26 cellular contexts compared by ENCODE assay signal in genomic region chr3:24523988-24524727, GRCh38. TPM values are rescaled to one million over a fixed set of nuclear protein-coding genes. Genes with fewer than 3 reads are reported as not detected.
DNase-seq lines count a peak whose midpoint lies in the region; ATAC-seq, FAIRE-seq and TF ChIP-seq lines count a peak whose summit lies in the region.
"Had no signal": no experiment of that assay in that cellular context is flagged by ENCODE, and none has a peak within 500 bp of the region (broad histone marks: within the 10 kb centered on the region; RNA-seq: fewer than 3 reads in every experiment).

No MANE protein-coding gene starts in this region.

- no peak overlapping the region for H3K4me2 ChIP-seq in K562 (ENCODE audit: insufficient read depth, low read length)
- no peak overlapping the region for H3K4me2 ChIP-seq in neuronal stem cell (ENCODE audit: insufficient read depth, low read length, poor library complexity, severe bottlenecking)

- no peak overlapping the region for H2AK5ac ChIP-seq in neuronal stem cell (ENCODE audit: low read depth, low read length)

- H3K36me3 ChIP-seq in K562 (ENCODE audit: control insufficient read depth, insufficient read depth, low read length) (no peaks in the 10 kb centered on the region), neuronal stem cell (replicated peaks in 1 of 2; ENCODE audit: control insufficient read depth in 2 of 2, insufficient read depth in 2 of 2, low read length in 2 of 2) (no peaks in the 10 kb centered on the region)
- H3K36me3 ChIP-seq: SJSA1, upper lobe of right lung had no signal

- H3K4me1 Mint-ChIP-seq in osteocyte (ENCODE audit: unreplicated experiment) = peaks cover 16% of the 10 kb centered on the region
- H3K4me1 Mint-ChIP-seq in WTC11 = peaks cover 31% of the 10 kb centered on the region
- H3K4me1 Mint-ChIP-seq: T-helper 17 cell had no signal

- H3K23ac ChIP-seq in neuronal stem cell (ENCODE audit: low read depth, low read length, poor library complexity) = no peak overlapping the region

- H3K9ac ChIP-seq in K562 (ENCODE audit: insufficient read depth in 1 of 2, low read depth in 2 of 2, low read length in 2 of 2) (no peak overlapping the region), neuronal stem cell (ENCODE audit: low read depth, low read length, poor library complexity) (no peak overlapping the region)

- H2BK120ac ChIP-seq in neuronal stem cell (ENCODE audit: low read depth, low read length) = no peak overlapping the region

- no peak for TF ChIP-seq RAD21 in K562 (CRISPR knock-in tag; conservative IDR thresholded peaks at IDR 0.05 in 1 of 2, IDR thresholded peaks at IDR 0.05 in 1 of 2)

- no peak overlapping the region for H3K4ac ChIP-seq in neuronal stem cell (ENCODE audit: low read length)

- H4K20me1 ChIP-seq in K562 (replicated peaks; ENCODE audit: control insufficient read depth, insufficient read depth, low read length) = no peaks in the 10 kb centered on the region

- H3K9me1 ChIP-seq in K562 (ENCODE audit: control insufficient read depth, insufficient read depth, low read length) = no peaks in the 10 kb centered on the region

- POLR2A ChIA-PET in K562 (lab: Yijun Ruan, JAX) = interaction anchor here (0.6 kb wide), 1 partner anchor 609 kb away, joined by 3 read pairs; no protein-coding TSS in a partner anchor
- POLR2A ChIA-PET in WTC11 (lab: Charles Lee) = no interaction called here

- no peaks in the 10 kb centered on the region for H3K36me3 Mint-ChIP-seq in osteocyte (ENCODE audit: unreplicated experiment)
- H3K36me3 Mint-ChIP-seq in WTC11 = no peaks in the 10 kb centered on the region
- H3K36me3 Mint-ChIP-seq: memory B cell, naive B cell had no signal

- 13% methylated on average over 3 of the region's 3 CpGs for WGBS in K562 (ENCODE audit: insufficient coverage, low coverage, missing lambda C conversion rate)
- no CpG with 5 or more reads among the region's 3 CpGs for WGBS in neuronal stem cell (ENCODE audit: extremely low coverage in 2 of 2, insufficient read length in 2 of 2, insufficient replicate concordance in 1 of 2), 2 donors

- H3K4me1 ChIP-seq in K562 (replicated peaks in 1 of 2; ENCODE audit: control insufficient read depth in 2 of 2, insufficient read depth in 2 of 2, low read length in 2 of 2) (peaks cover 24 to 28% of the 10 kb centered on the region in 2 experiments), neuronal stem cell (ENCODE audit: control insufficient read depth in 2 of 2, insufficient read depth in 1 of 2, low read depth in 1 of 2, low read length in 2 of 2) (peaks cover 0 to 5% of the 10 kb centered on the region in 2 donors)

- intact Hi-C loops in K562 (cut with micrococcal nuclease) = loop anchor here (10.0 kb wide), 1 partner anchor 121 kb away; no protein-coding TSS in a partner anchor

- no peak for TF ChIP-seq POLR2A in K562 (conservative IDR thresholded peaks at IDR 0.05)

- H4K8ac ChIP-seq in neuronal stem cell (ENCODE audit: low read depth, low read length) = no peak overlapping the region

- no peaks in the 10 kb centered on the region for H3K9me3 Mint-ChIP-seq in osteocyte (ENCODE audit: unreplicated experiment)
- no peaks in the 10 kb centered on the region for H3K9me3 Mint-ChIP-seq in WTC11
- H3K9me3 Mint-ChIP-seq: activated naive CD4-positive, alpha-beta T cell treated with anti-CD3 and anti-CD28 coated beads, Interleukin-2, amount 50 U/mL, for 24 hours; memory B cell; naive B cell had no signal

- no peak overlapping the region for H3K18ac ChIP-seq in neuronal stem cell (ENCODE audit: low read length)

- no peak overlapping the region for H4K91ac ChIP-seq in neuronal stem cell (ENCODE audit: low read depth, low read length, poor library complexity)

- in situ Hi-C loops in K562 (cut with MboI) = no loop called here

- DNase-seq in A172 (ENCODE audit: low spot score) = peak; percentile 37
- peak; percentile 75 for DNase-seq in LoVo (ENCODE audit: low spot score)
- no peak for DNase-seq in K562 (ENCODE audit: extremely low read depth in 1 of 4, low spot score in 3 of 4)
- DNase-seq in left lobe of liver (ENCODE audit: low spot score) = no peak
- no peak for DNase-seq in neuronal stem cell (ENCODE audit: low spot score)
- DNase-seq in osteocyte (ENCODE audit: extremely low spot score, unreplicated experiment) = no peak
- DNase-seq in WTC11 (ENCODE audit: low spot score) = no peak
- no peak for DNase-seq in DMS 273 (lab: John Stamatoyannopoulos, UW; ENCODE audit: unreplicated experiment)
- DNase-seq: 8988T; activated CD4-positive, alpha-beta T cell treated with anti-CD3 and anti-CD28 coated beads, Interleukin-2, amount 50 U/mL, for 1 hour; anterior cingulate cortex; DND-41; KG1; MV-4-11; naive B cell; NCI-H1694; NCI-H2171 treated with DMSO at 0.1 percent for 48 hours; right cardiac atrium; T-helper 17 cell; upper lobe of right lung had no signal

- no peaks in the 10 kb centered on the region for H3K9me3 ChIP-seq in K562 (replicated peaks; ENCODE audit: control insufficient read depth, insufficient read depth, low read depth, low read length)
- peaks cover 0 to 2% of the 10 kb centered on the region in 2 donors for H3K9me3 ChIP-seq in neuronal stem cell (replicated peaks in 1 of 2; ENCODE audit: control insufficient read depth in 2 of 2, insufficient read depth in 1 of 2, low read depth in 1 of 2, low read length in 2 of 2)
- H3K9me3 ChIP-seq: SJSA1, upper lobe of right lung had no signal

- H3K27ac ChIP-seq in K562 (ENCODE audit: extremely low read depth, low read depth, low read length) (no peak overlapping the region), neuronal stem cell (replicated peaks; ENCODE audit: low read length) (no peak overlapping the region)
- H3K27ac ChIP-seq: SJSA1, upper lobe of right lung had no signal

- H2AFZ ChIP-seq in K562 (ENCODE audit: low read depth, low read length) = no peak overlapping the region
- no peak overlapping the region for H2AFZ ChIP-seq in neuronal stem cell (ENCODE audit: low read length)

- no peaks in the 10 kb centered on the region for H3K79me1 ChIP-seq in neuronal stem cell (ENCODE audit: low read depth, low read length)

- no peaks in the 10 kb centered on the region for H3K27me3 Mint-ChIP-seq in osteocyte (ENCODE audit: unreplicated experiment)
- H3K27me3 Mint-ChIP-seq in WTC11 (ENCODE audit: low read depth) = peaks cover 52% of the 10 kb centered on the region

- no peak overlapping the region for H2BK12ac ChIP-seq in neuronal stem cell (ENCODE audit: low read length)

- H2BK15ac ChIP-seq in neuronal stem cell (ENCODE audit: low read length) = no peak overlapping the region

- TF ChIP-seq EP300 in K562 (IDR thresholded peaks at IDR 0.05; ENCODE audit: low read length) = no peak

- no peak for ATAC-seq in K562
- peak; percentile 44 for ATAC-seq in left lobe of liver
- no peak for ATAC-seq in WTC11
- ATAC-seq: right cardiac atrium, T-helper 17 cell, upper lobe of right lung had no signal

- TF ChIP-seq CTCF in K562 (IDR thresholded peaks at IDR 0.05 in 2 of 3, conservative IDR thresholded peaks at IDR 0.05 in 1 of 3; ENCODE audit: insufficient read depth in 2 of 3, low read depth in 1 of 3, low read length in 3 of 3) (no peak), osteocyte (IDR thresholded peaks at IDR 0.05) (no peak), WTC11 (IDR thresholded peaks at IDR 0.05) (no peak)

- no peak for FAIRE-seq in K562 (lab: Jason Lieb, UNC)
- FAIRE-seq: H1 had no signal

- H2BK5ac ChIP-seq in neuronal stem cell (ENCODE audit: low read length) = no peak overlapping the region

- H3K4me3 Mint-ChIP-seq in osteocyte (ENCODE audit: unreplicated experiment) = no peak overlapping the region
- no peak overlapping the region for H3K4me3 Mint-ChIP-seq in WTC11
- H3K4me3 Mint-ChIP-seq: activated naive CD4-positive, alpha-beta T cell treated with anti-CD3 and anti-CD28 coated beads, Interleukin-2, amount 50 U/mL, for 24 hours; B cell; memory B cell; T-helper 17 cell had no signal

- H3K27me3 ChIP-seq in K562 (ENCODE audit: control insufficient read depth in 2 of 2, insufficient read depth in 2 of 2, low read length in 2 of 2) (no peaks in the 10 kb centered on the region), neuronal stem cell (ENCODE audit: control insufficient read depth in 3 of 3, insufficient read depth in 3 of 3, low read depth in 1 of 3, low read length in 3 of 3) (peaks cover 0 to 62% (median 39%) of the 10 kb centered on the region in 3 experiments)
- H3K27me3 ChIP-seq: SJSA1 had no signal

- H3K14ac ChIP-seq in neuronal stem cell (ENCODE audit: low read length) = no peak overlapping the region

- H3K4me3 ChIP-seq in K562 (no peak overlapping the region), neuronal stem cell (ENCODE audit: low read length in 2 of 2) (no peak overlapping the region)
- H3K4me3 ChIP-seq: SJSA1, upper lobe of right lung had no signal

- CTCF ChIA-PET in K562 (lab: Yijun Ruan, JAX; ENCODE audit: low intra/inter-chr PET ratio) (no interaction called here), WTC11 (lab: Charles Lee) (no interaction called here)

- H3K27ac Mint-ChIP-seq in osteocyte (ENCODE audit: unreplicated experiment) (no peak overlapping the region), WTC11 (no peak overlapping the region)
- H3K27ac Mint-ChIP-seq: activated naive CD4-positive, alpha-beta T cell treated with anti-CD3 and anti-CD28 coated beads, Interleukin-2, amount 50 U/mL, for 24 hours; B cell; memory B cell; naive B cell; T-helper 17 cell had no signal

- H3K79me2 ChIP-seq in K562 (ENCODE audit: control insufficient read depth, insufficient read depth, low read length) = no peaks in the 10 kb centered on the region

- no TSS peak for BruUV-seq in K562 (replicated peaks; lab: Mats Ljungman, UMichigan)

RNA-seq across cellular contexts. Expression of gene THRB, which starts 29.5 kb away (rescaled TPM):
- total RNA-seq in A172 (2014; rRNA removed; shearing (Covaris generic)) = not detected in 2 replicates
- total RNA-seq in K562 (2011; cell fraction: chromatin; rRNA removed; ENCODE audit: low replicate concordance) = 30.5 and 37.3 TPM in 2 replicates
- total RNA-seq in K562 (2011; cell fraction: nucleolus; rRNA removed) = 8.4 and 9.8 TPM in 2 replicates
- total RNA-seq in K562 (2011; cell fraction: nucleoplasm; rRNA removed) = 15.2 and 25.6 TPM in 2 replicates
- total RNA-seq in K562 (2014; rRNA removed) (5.6 and 6.0 TPM in 2 replicates), K562 (2014; rRNA removed; fragmentation: Illumina TruSeq; extraction: Trizol) (6.9 and 8.3 TPM in 2 replicates), K562 (2015; rRNA removed; fragmentation: Illumina TruSeq; extraction: Trizol) (7.0 and 7.2 TPM in 2 replicates), K562 (2021) (9.7 and 10.5 TPM in 2 replicates), left lobe of liver (30.7 TPM), osteocyte (3.6 and 4.6 TPM in 2 replicates), WTC11 (2021) (4.5 to 5.8 TPM (median 4.8 TPM) in 3 replicates)
- polyA plus RNA-seq in K562 (2011; rRNA removed) (11.0 and 14.9 TPM in 2 replicates), K562 (2014; fragmentation: Illumina TruSeq; extraction: Trizol) (7.1 and 9.0 TPM in 2 replicates), K562 (2014; fragmentation: Nextera tagmentation; extraction: Ambion mirVana) (1 to 10 TPM; 1.7 to 3.0 TPM), K562 (2014; rRNA removed) (4.1 and 4.7 TPM in 2 replicates)
- 5.1 and 6.0 TPM in 2 replicates for polyA plus RNA-seq in K562 (2011; cell fraction: cytosol; rRNA removed)
- 14.3 and 15.5 TPM in 2 replicates for polyA plus RNA-seq in K562 (2011; cell fraction: nucleus; rRNA removed)
- 5.7 and 5.9 TPM in 2 replicates for polyA plus RNA-seq in K562 (2012)
- polyA minus RNA-seq in K562 (2011; rRNA and poly(A)+ RNA removed) = 34.3 and 35.4 TPM in 2 replicates
- polyA minus RNA-seq in K562 (2011; cell fraction: cytosol; rRNA and poly(A)+ RNA removed) = 6.6 and 11.8 TPM in 2 replicates
- 27.3 and 34.0 TPM in 2 replicates for polyA minus RNA-seq in K562 (2011; cell fraction: nucleus; rRNA and poly(A)+ RNA removed)
- polyA plus RNA-seq in neuronal stem cell (2013, experiment 1 of 2) = 0.18 TPM
- 0.18 TPM for polyA plus RNA-seq in neuronal stem cell (2013, experiment 2 of 2)
- total RNA-seq: OCI-LY7 had no signal

Comparison
In these comparisons a context has a peak if more than half of its experiments do, and no peak if none do; other contexts are left out.
1. DNase-seq: peak in A172 (single experiment) and LoVo (single experiment); none in K562 (0 of 4), left lobe of liver (single experiment), neuronal stem cell (single experiment), osteocyte (single experiment), WTC11 (single experiment) and DMS 273 (single experiment).